21 cellular contexts compared by ENCODE assay signal in genomic region chr5:168553377-168554130, GRCh38. TPM values are rescaled to one million over a fixed set of nuclear protein-coding genes. Genes with fewer than 3 reads are reported as not detected.
"Had no signal": no experiment of that assay in that cellular context is flagged by ENCODE, and none has a peak within 500 bp of the region (broad histone marks: within the 10 kb centered on the region; RNA-seq: fewer than 3 reads in every experiment).

No MANE protein-coding gene starts in this region.

- FAIRE-seq: endothelial cell of umbilical vein, islet of Langerhans, pancreas had no signal

- H3K4me1 ChIP-seq: pancreas, right atrium auricular region, spleen, testis, transverse colon had no signal

- H3K27ac ChIP-seq: pancreas, spleen, testis, transverse colon had no signal

- H3K27me3 ChIP-seq: gastrocnemius medialis, pancreas, right atrium auricular region, spleen, testis, transverse colon had no signal

- H3K9me3 ChIP-seq: gastrocnemius medialis, pancreas, right atrium auricular region, spleen, testis, transverse colon had no signal

- DNase-seq: activated CD4-positive, alpha-beta memory T cell treated with anti-CD3 and anti-CD28 coated beads, Interleukin-2, amount 10 ng/mL, durations not matched to agents 7 days and 5 days; activated CD4-positive, alpha-beta T cell treated with anti-CD3 and anti-CD28 coated beads for 1 hour; activated CD4-positive, alpha-beta T cell treated with anti-CD3 and anti-CD28 coated beads, Interleukin-2, amount 10 ng/mL, durations not matched to agents 7 days and 5 days; activated T-cell treated with anti-CD3 and anti-CD28 coated beads, Interleukin-2, amount 50 U/mL, for 4 hours; effector memory CD8-positive, alpha-beta T cell; gastrocnemius medialis; glutamatergic neuron; left cardiac atrium; naive thymus-derived CD4-positive, alpha-beta T cell; nucleus accumbens; pancreas; spleen; stimulated activated naive CD8-positive, alpha-beta T cell treated with anti-CD3 and anti-CD28 coated beads, Interleukin-15, Interleukin-2, amounts not matched to agents 100 U/mL and 50 U/mL, for 24 hours; T-helper 2 cell; testis; transverse colon had no signal

- ATAC-seq: activated T-cell treated with anti-CD3 and anti-CD28 coated beads, Interleukin-2, amount 50 U/mL, for 4 hours; activated T-helper 17 cell treated with anti-CD3 and anti-CD28 coated beads, Interleukin-2, amount 50 U/mL, for 72 hours; effector memory CD8-positive, alpha-beta T cell; gastrocnemius medialis; left cardiac atrium; naive thymus-derived CD4-positive, alpha-beta T cell; pancreas; stimulated activated naive CD8-positive, alpha-beta T cell treated with anti-CD3 and anti-CD28 coated beads, Interleukin-15, Interleukin-2, amounts not matched to agents 100 U/mL and 50 U/mL, for 24 hours had no signal

- H3K4me3 ChIP-seq: coronary artery, gastrocnemius medialis, pancreas, right atrium auricular region, spleen, testis, transverse colon had no signal

RNA-seq across cellular contexts. Expression of gene FBLL1, which starts 24.4 kb away (rescaled TPM):
- total RNA-seq: activated CD4-positive, alpha-beta T cell treated with anti-CD3 and anti-CD28 coated beads, Interleukin-2, amount 10 ng/mL, durations not matched to agents 7 days and 5 days; gastrocnemius medialis had no signal
- polyA plus RNA-seq: naive thymus-derived CD4-positive, alpha-beta T cell had no signal
